In genomic region chr2:36801088-36801487, GRCh38 we compare ENCODE assay signal across 21 cellular contexts.
DNase-seq lines count a peak whose midpoint lies in the region; ATAC-seq, FAIRE-seq and TF ChIP-seq lines count a peak whose summit lies in the region.
"Had no signal": no experiment of that assay in that cellular context is flagged by ENCODE, and none has a peak within 500 bp of the region (broad histone marks: within the 10 kb centered on the region; RNA-seq: fewer than 3 reads in every experiment).

No MANE protein-coding gene starts in this region.

- no peak for TF ChIP-seq CTCF in GM12878 (IDR thresholded peaks at IDR 0.05 in 2 of 3, conservative IDR thresholded peaks at IDR 0.05 in 1 of 3; ENCODE audit: control insufficient read depth in 2 of 3, extremely low read depth in 1 of 3, insufficient read depth in 1 of 3, low read depth in 3 of 3, low read length in 3 of 3)
- TF ChIP-seq CTCF in osteoblast (IDR thresholded peaks at IDR 0.05; ENCODE audit: extremely low read depth, low read depth, low read length) = no peak

- in situ Hi-C loops in GM12878 (cut with MboI) = no loop called here

- TF ChIP-seq POLR2A in GM12878 (IDR thresholded peaks at IDR 0.05; ENCODE audit: low read depth, low read length) = no peak

- TF ChIP-seq RAD21 in GM12878 (IDR thresholded peaks at IDR 0.05; ENCODE audit: insufficient read depth, low read depth, low read length) = no peak

- no TSS peak for BruUV-seq in GM12878 (replicated peaks; lab: Mats Ljungman, UMichigan)

- peaks cover 0 to 1% of the 10 kb centered on the region in 2 experiments; a peak in 1 of 4 replicates for H3K27me3 ChIP-seq in GM12878 (replicated peaks in 1 of 2; ENCODE audit: control insufficient read depth in 2 of 2, insufficient read depth in 2 of 2, low read length in 1 of 2)
- H3K27me3 ChIP-seq in osteoblast (ENCODE audit: insufficient read depth, low read length) = no peaks in the 10 kb centered on the region

- H3K4me3 Mint-ChIP-seq in activated naive CD4-positive, alpha-beta T cell treated with anti-CD3 and anti-CD28 coated beads for 36 hours = no peak overlapping the region
- no peak overlapping the region for H3K4me3 Mint-ChIP-seq in stimulated activated memory B cell treated with anti-CD40 and anti-IgM and Interleukin-4, amounts not matched to agents 10 μg/mL and 1 μg/mL and 100 μg/mL, for 72 hours

- no peak for FAIRE-seq in GM12878 (lab: Jason Lieb, UNC)
- FAIRE-seq: G401.6, HepG2 had no signal

- H3K9ac ChIP-seq in GM12878 (ENCODE audit: control insufficient read depth, insufficient read depth, low read length) = no peak overlapping the region

- H3K79me2 ChIP-seq in GM12878 (ENCODE audit: control insufficient read depth, insufficient read depth, low read length) (no peaks in the 10 kb centered on the region), osteoblast (ENCODE audit: insufficient read depth, low read length) (no peaks in the 10 kb centered on the region)

- H4K20me1 ChIP-seq in GM12878 (ENCODE audit: control insufficient read depth, insufficient read depth) = no peaks in the 10 kb centered on the region
- H4K20me1 ChIP-seq in osteoblast (ENCODE audit: insufficient read depth, low read length) = no peaks in the 10 kb centered on the region

- POLR2A ChIA-PET in GM12878 (lab: Charles Lee) = no interaction called here

- H3K9me3 ChIP-seq in GM12878 (replicated peaks; ENCODE audit: control insufficient read depth, insufficient read depth, low read length) (no peaks in the 10 kb centered on the region), osteoblast (ENCODE audit: low read depth, low read length) (no peaks in the 10 kb centered on the region)

- H3K4me3 ChIP-seq in GM12878 (no peak overlapping the region), osteoblast (ENCODE audit: insufficient read depth, low read length) (no peak overlapping the region)
- H3K4me3 ChIP-seq: SK-N-MC had no signal

- intact Hi-C loops in activated naive CD4-positive, alpha-beta T cell treated with anti-CD3 and anti-CD28 coated beads for 36 hours (cut with micrococcal nuclease) = no loop called here
- intact Hi-C loops in GM12878 (cut with micrococcal nuclease; ENCODE audit: unreplicated experiment) = no loop called here
- intact Hi-C loops in left ventricle myocardium superior (cut with micrococcal nuclease) = no loop called here

- H3K4me2 ChIP-seq in GM12878 (ENCODE audit: control insufficient read depth, insufficient read depth) (no peak overlapping the region), osteoblast (ENCODE audit: insufficient read depth, low read length) (no peak overlapping the region)

- no peaks in the 10 kb centered on the region for H3K36me3 ChIP-seq in GM12878 (ENCODE audit: control insufficient read depth in 2 of 2, insufficient read depth in 2 of 2, low read length in 1 of 2)
- H3K36me3 ChIP-seq in osteoblast (ENCODE audit: insufficient read depth, low read length) = no peaks in the 10 kb centered on the region

- H3K27me3 Mint-ChIP-seq in activated naive CD4-positive, alpha-beta T cell treated with anti-CD3 and anti-CD28 coated beads for 36 hours (ENCODE audit: low read depth) = peaks cover 13% of the 10 kb centered on the region
- peaks cover 36% of the 10 kb centered on the region for H3K27me3 Mint-ChIP-seq in stimulated activated memory B cell treated with anti-CD40 and anti-IgM and Interleukin-4, amounts not matched to agents 10 μg/mL and 1 μg/mL and 100 μg/mL, for 72 hours

- TF ChIP-seq EP300 in GM12878 (IDR thresholded peaks at IDR 0.05; ENCODE audit: borderline replicate concordance in 1 of 2, control insufficient read depth in 1 of 2, low read depth in 2 of 2, low read length in 2 of 2) = no peak

- no peaks in the 10 kb centered on the region for H3K9me3 Mint-ChIP-seq in activated naive CD4-positive, alpha-beta T cell treated with anti-CD3 and anti-CD28 coated beads for 36 hours
- H3K9me3 Mint-ChIP-seq in stimulated activated memory B cell treated with anti-CD40 and anti-IgM and Interleukin-4, amounts not matched to agents 10 μg/mL and 1 μg/mL and 100 μg/mL, for 72 hours = no peaks in the 10 kb centered on the region

- 1% methylated on average over 6 of the region's 6 CpGs for WGBS in GM12878 (ENCODE audit: insufficient coverage, insufficient replicate concordance, low lambda C conversion rate, missing lambda C conversion rate)

- H2AFZ ChIP-seq in GM12878 (ENCODE audit: control insufficient read depth, low read depth, low read length) (no peak overlapping the region), osteoblast (ENCODE audit: low read length) (no peak overlapping the region)

- CTCF ChIA-PET in activated naive CD4-positive, alpha-beta T cell treated with anti-CD3 and anti-CD28 coated beads for 36 hours (lab: Charles Lee) = interaction anchor here (0.6 kb wide), 1 partner anchor 338 kb away, joined by 4 read pairs; no protein-coding TSS in a partner anchor
- CTCF ChIA-PET in GM12878 (lab: Yijun Ruan, JAX) = interaction anchor here (4.5 kb wide), 1 partner anchor 16 kb away, joined by 24 read pairs; no protein-coding TSS in a partner anchor

- SMC1A ChIA-PET in GM12878 (lab: Charles Lee; ENCODE audit: uncharacterized antibody, unreplicated experiment) = interaction anchor here (1.1 to 1.5 kb wide), 2 partner anchors 9 to 128 kb away, joined by 3 to 4 read pairs; no protein-coding TSS in a partner anchor

- ATAC-seq in HG03565 (IDR thresholded peaks at IDR 0.05; ENCODE audit: unreplicated experiment) (peak; percentile 50), GM12878 (peak; percentile 42), left ventricle myocardium superior (no peak)
- ATAC-seq in stimulated activated memory B cell treated with anti-CD40 and anti-IgM and Interleukin-4, amounts not matched to agents 10 μg/mL and 1 μg/mL and 100 μg/mL, for 72 hours = no peak
- ATAC-seq: HepG2 had no signal

- RAD21 ChIA-PET in GM12878 (lab: Charles Lee; ENCODE audit: unreplicated experiment) = no interaction called here

- peaks cover 8% of the 10 kb centered on the region for H3K4me1 Mint-ChIP-seq in activated naive CD4-positive, alpha-beta T cell treated with anti-CD3 and anti-CD28 coated beads for 36 hours (ENCODE audit: low read depth)
- H3K4me1 Mint-ChIP-seq in stimulated activated memory B cell treated with anti-CD40 and anti-IgM and Interleukin-4, amounts not matched to agents 10 μg/mL and 1 μg/mL and 100 μg/mL, for 72 hours = peaks cover 6% of the 10 kb centered on the region

- no peaks in the 10 kb centered on the region for H3K36me3 Mint-ChIP-seq in activated naive CD4-positive, alpha-beta T cell treated with anti-CD3 and anti-CD28 coated beads for 36 hours (ENCODE audit: low read depth)
- H3K36me3 Mint-ChIP-seq in stimulated activated memory B cell treated with anti-CD40 and anti-IgM and Interleukin-4, amounts not matched to agents 10 μg/mL and 1 μg/mL and 100 μg/mL, for 72 hours = no peaks in the 10 kb centered on the region

- no peak for DNase-seq in activated naive CD4-positive, alpha-beta T cell treated with anti-CD3 and anti-CD28 coated beads for 36 hours
- no peak for DNase-seq in activated naive CD4-positive, alpha-beta T cell treated with anti-CD3 and anti-CD28 coated beads, Interleukin-2, amount 50 U/mL, for 16 hours
- DNase-seq in GM12878 (ENCODE audit: low read depth, low spot score) = no peak
- DNase-seq in osteoblast (ENCODE audit: insufficient read length, low spot score, missing footprints) = peak; percentile 43
- DNase-seq in NCI-H446 (lab: John Stamatoyannopoulos, UW) = no peak
- DNase-seq in left ventricle myocardium superior = no peak
- DNase-seq: ACHN, C1 segment of cervical spinal cord, DMS79 treated with DMSO at 0.1 percent for 48 hours, GOT3, KBM-7, NCI-H1105, NCI-H1694, NCI-H2081 treated with DMSO at 0.1 percent for 48 hours, NCI-H748 treated with DMSO at 0.1 percent for 48 hours, SHP77 had no signal

- no peak overlapping the region for H3K27ac ChIP-seq in GM12878 (ENCODE audit: control insufficient read depth, insufficient read depth)
- no peak overlapping the region for H3K27ac ChIP-seq in osteoblast (ENCODE audit: low read depth, low read length)
- H3K27ac ChIP-seq: SK-N-MC had no signal

- H3K27ac Mint-ChIP-seq in activated naive CD4-positive, alpha-beta T cell treated with anti-CD3 and anti-CD28 coated beads for 36 hours = peak overlapping the region; percentile 14
- H3K27ac Mint-ChIP-seq in stimulated activated memory B cell treated with anti-CD40 and anti-IgM and Interleukin-4, amounts not matched to agents 10 μg/mL and 1 μg/mL and 100 μg/mL, for 72 hours = no peak overlapping the region

- H3K4me1 ChIP-seq in GM12878 (ENCODE audit: control insufficient read depth, insufficient read depth, low read length) (no peaks in the 10 kb centered on the region), osteoblast (ENCODE audit: insufficient read depth, low read length) (no peaks in the 10 kb centered on the region)

TF ChIP-seq in GM12878, 131 proteins besides CTCF, POLR2A, EP300 and RAD21 (continues in another document):
- no peak for TF ChIP-seq FOXK2 (IDR thresholded peaks at IDR 0.05)
- TF ChIP-seq ZNF217 (IDR thresholded peaks at IDR 0.05) = 0 out of 2 replicates have a peak, but pooled peaks have one; percentile 38
- TF ChIP-seq RUNX3 (IDR thresholded peaks at IDR 0.05; ENCODE audit: low read length) = peak; percentile 43; the same call in 1 of the 2 replicates
- TF ChIP-seq PRDM15 (CRISPR knock-in tag; IDR thresholded peaks at IDR 0.05) = no peak
- TF ChIP-seq JUNB (IDR thresholded peaks at IDR 0.05) = 0 out of 2 replicates have a peak, but pooled peaks have one; percentile 17

Comparison
In these comparisons a context has a peak if more than half of its experiments do, and no peak if none do; other contexts are left out.
1. ATAC-seq: peak in HG03565 (single experiment) and GM12878 (single experiment); none in stimulated activated memory B cell treated with anti-CD40 and anti-IgM and Interleukin-4, amounts not matched to agents 10 μg/mL and 1 μg/mL and 100 μg/mL, for 72 hours (single experiment) and left ventricle myocardium superior (single experiment).